In the genomic region with DNA sequence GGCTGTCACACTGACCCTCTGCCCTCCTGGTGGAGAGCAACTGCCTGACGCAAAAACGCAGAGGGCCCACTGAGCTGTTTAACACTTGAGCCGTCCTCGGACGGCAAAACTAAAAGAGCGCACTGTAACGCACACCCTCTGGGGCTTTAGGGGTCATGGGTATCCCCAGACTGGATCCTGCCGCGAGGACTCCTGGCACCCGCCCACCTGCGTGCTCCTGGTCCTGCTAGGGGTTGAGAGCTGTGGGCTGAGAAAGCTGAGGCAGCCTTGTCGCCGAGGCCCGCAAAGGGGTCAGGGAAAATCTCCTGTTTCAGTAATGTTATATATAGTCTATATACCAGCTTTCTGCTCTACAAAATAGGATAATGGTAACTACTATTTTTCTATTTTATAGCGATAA, we compare ENCODE assay signal across 1 cellular context.
TF ChIP-seq lines count a peak whose summit lies in the region.

No MANE protein-coding gene starts in this region.

TF ChIP-seq in GM23338, 12 proteins besides CTCF, POLR2A, EP300 and RAD21 (continued from another document):
- TF ChIP-seq ZNF462 (CRISPR knock-in tag; IDR thresholded peaks at IDR 0.05): no peak
- TF ChIP-seq JUNB (IDR thresholded peaks at IDR 0.05; ENCODE audit: unreplicated experiment): no peak
- TF ChIP-seq ZNF114 (CRISPR knock-in tag; IDR thresholded peaks at IDR 0.05): no peak
